Comparison of ENCODE assay signal across 8 cellular contexts in genomic region chr1:46603858-46604549, GRCh38. TPM values are rescaled to one million over a fixed set of nuclear protein-coding genes. Genes with fewer than 3 reads are reported as not detected.
DNase-seq lines count a peak whose midpoint lies in the region; ATAC-seq and TF ChIP-seq lines count a peak whose summit lies in the region.

TSS of gene MKNK1 (minus strand) at chr1:46604268. CDS start at chr1:46583327, 20,941 bp downstream.

- H3K36me3 ChIP-seq in DOHH2 (ENCODE audit: control insufficient read depth, low read length) = no peaks in the 10 kb centered on the region
- H3K36me3 ChIP-seq in KOPT-K1 (ENCODE audit: insufficient read depth, low read length) = no peaks in the 10 kb centered on the region
- peaks cover 0 to 14% (median 0%) of the 10 kb centered on the region in 3 experiments for H3K36me3 ChIP-seq in naive thymus-derived CD4-positive, alpha-beta T cell (ENCODE audit: control insufficient read depth in 2 of 3, insufficient read depth in 3 of 3, low read length in 3 of 3)

- DNase-seq in RWPE1 (ENCODE audit: low spot score) = peak; percentile 100
- peak; percentile 90 for DNase-seq in fibroblast of gingiva (ENCODE audit: low read depth)
- DNase-seq in naive thymus-derived CD4-positive, alpha-beta T cell = peak; percentile 96 to 99 (median 99)
- DNase-seq in stimulated activated naive B cell treated with anti-CD40 and anti-IgM and Interleukin-4, amounts not matched to agents 10 μg/mL and 1 μg/mL and 100 μg/mL, for 72 hours = peak; percentile 95

- H3K4me2 ChIP-seq in DOHH2 (ENCODE audit: low read length) = peak within 1 kb of the TSS; percentile 70

- H3F3A ChIP-seq in DOHH2 (ENCODE audit: control insufficient read depth, insufficient read depth) = no peaks in the 10 kb centered on the region

- H3K9me3 Mint-ChIP-seq in activated T-helper 17 cell treated with anti-CD3 and anti-CD28 coated beads, Interleukin-2, amount 50 U/mL, for 72 hours = no peaks in the 10 kb centered on the region
- H3K9me3 Mint-ChIP-seq in naive thymus-derived CD4-positive, alpha-beta T cell = peaks cover 0 to 3% (median 0%) of the 10 kb centered on the region in 11 donors
- no peaks in the 10 kb centered on the region for H3K9me3 Mint-ChIP-seq in stimulated activated naive B cell treated with anti-CD40 and anti-IgM and Interleukin-4, amounts not matched to agents 10 μg/mL and 1 μg/mL and 100 μg/mL, for 72 hours

- H3K9me2 ChIP-seq in DOHH2 (replicated peaks; ENCODE audit: control insufficient read depth, low read length) = no peaks in the 10 kb centered on the region

- H3K4me3 Mint-ChIP-seq in activated T-helper 17 cell treated with anti-CD3 and anti-CD28 coated beads, Interleukin-2, amount 50 U/mL, for 72 hours = peak within 1 kb of the TSS; percentile 89
- H3K4me3 Mint-ChIP-seq in naive thymus-derived CD4-positive, alpha-beta T cell = peak within 1 kb of the TSS; percentile 89 to 99 (median 94)
- peak within 1 kb of the TSS; percentile 86 to 91 for H3K4me3 Mint-ChIP-seq in stimulated activated naive B cell treated with anti-CD40 and anti-IgM and Interleukin-4, amounts not matched to agents 10 μg/mL and 1 μg/mL and 100 μg/mL, for 72 hours

- POLR2A ChIA-PET in RWPE1 (lab: Yijun Ruan, JAX; ENCODE audit: low non-redundant PET) = interaction anchor here (0.5 to 1.7 kb wide), 3 partner anchors 8 to 108 kb away, joined by 3 to 4 read pairs (median 4); no protein-coding TSS in a partner anchor
- POLR2A ChIA-PET in naive thymus-derived CD4-positive, alpha-beta T cell (lab: Charles Lee) = interaction anchor here (0.5 to 3.7 kb wide), 15 partner anchors 10 to 706 kb away, joined by 3 to 110 read pairs (median 6); partner anchors contain the start of genes ATPAF1, EFCAB14 and MOB3C

- peak within 1 kb of the TSS; percentile 71 for H3K27ac Mint-ChIP-seq in activated T-helper 17 cell treated with anti-CD3 and anti-CD28 coated beads, Interleukin-2, amount 50 U/mL, for 72 hours
- H3K27ac Mint-ChIP-seq in naive thymus-derived CD4-positive, alpha-beta T cell = peak within 1 kb of the TSS; percentile 81 to 96 (median 93)
- peak within 1 kb of the TSS; percentile 76 for H3K27ac Mint-ChIP-seq in stimulated activated naive B cell treated with anti-CD40 and anti-IgM and Interleukin-4, amounts not matched to agents 10 μg/mL and 1 μg/mL and 100 μg/mL, for 72 hours

- no peaks in the 10 kb centered on the region for H3K27me3 Mint-ChIP-seq in activated T-helper 17 cell treated with anti-CD3 and anti-CD28 coated beads, Interleukin-2, amount 50 U/mL, for 72 hours
- H3K27me3 Mint-ChIP-seq in naive thymus-derived CD4-positive, alpha-beta T cell = no peaks in the 10 kb centered on the region
- H3K27me3 Mint-ChIP-seq in stimulated activated naive B cell treated with anti-CD40 and anti-IgM and Interleukin-4, amounts not matched to agents 10 μg/mL and 1 μg/mL and 100 μg/mL, for 72 hours = no peaks in the 10 kb centered on the region

- peak; percentile 93 for ATAC-seq in GM21786 (IDR thresholded peaks at IDR 0.05; ENCODE audit: unreplicated experiment)
- peak; percentile 96 for ATAC-seq in activated T-helper 17 cell treated with anti-CD3 and anti-CD28 coated beads, Interleukin-2, amount 50 U/mL, for 72 hours (replicated peaks)
- peak; percentile 99 for ATAC-seq in naive thymus-derived CD4-positive, alpha-beta T cell
- peak; percentile 89 to 93 for ATAC-seq in stimulated activated naive B cell treated with anti-CD40 and anti-IgM and Interleukin-4, amounts not matched to agents 10 μg/mL and 1 μg/mL and 100 μg/mL, for 72 hours (replicated peaks)

- H3K79me2 ChIP-seq in DOHH2 (ENCODE audit: control insufficient read depth, low read length) = peaks cover 6% of the 10 kb centered on the region

- H3K4me1 Mint-ChIP-seq in activated T-helper 17 cell treated with anti-CD3 and anti-CD28 coated beads, Interleukin-2, amount 50 U/mL, for 72 hours = peaks cover 36% of the 10 kb centered on the region
- peaks cover 53 to 76% (median 59%) of the 10 kb centered on the region in 7 donors for H3K4me1 Mint-ChIP-seq in naive thymus-derived CD4-positive, alpha-beta T cell
- H3K4me1 Mint-ChIP-seq in stimulated activated naive B cell treated with anti-CD40 and anti-IgM and Interleukin-4, amounts not matched to agents 10 μg/mL and 1 μg/mL and 100 μg/mL, for 72 hours = peaks cover 37 to 87% of the 10 kb centered on the region in 2 donors

- H3K27ac ChIP-seq in DOHH2 (ENCODE audit: low read depth, low read length) (no peak within 1 kb of the TSS), KOPT-K1 (ENCODE audit: low read depth, low read length, poor library complexity, severe bottlenecking) (peak within 1 kb of the TSS; percentile 58), RWPE1 (peak within 1 kb of the TSS; percentile 64)
- peak within 1 kb of the TSS; percentile 75 for H3K27ac ChIP-seq in naive thymus-derived CD4-positive, alpha-beta T cell (ENCODE audit: low read depth, low read length)

- H3K9me3 ChIP-seq in DOHH2 (ENCODE audit: control insufficient read depth, insufficient read depth, low read length) (no peaks in the 10 kb centered on the region), KOPT-K1 (ENCODE audit: insufficient read depth, low read length, poor library complexity, severe bottlenecking) (no peaks in the 10 kb centered on the region)
- no peaks in the 10 kb centered on the region for H3K9me3 ChIP-seq in naive thymus-derived CD4-positive, alpha-beta T cell (ENCODE audit: control insufficient read depth in 2 of 3, low read length in 3 of 3)

- H3K4me1 ChIP-seq in DOHH2 (ENCODE audit: control insufficient read depth, low read length) = peaks cover 17% of the 10 kb centered on the region
- peaks cover 22 to 38% of the 10 kb centered on the region in 2 donors for H3K4me1 ChIP-seq in naive thymus-derived CD4-positive, alpha-beta T cell (ENCODE audit: control insufficient read depth in 2 of 2, insufficient read depth in 2 of 2, low read length in 2 of 2)

- peaks cover 22% of the 10 kb centered on the region for H3K36me3 Mint-ChIP-seq in activated T-helper 17 cell treated with anti-CD3 and anti-CD28 coated beads, Interleukin-2, amount 50 U/mL, for 72 hours (ENCODE audit: low read depth)
- peaks cover 0 to 41% (median 4%) of the 10 kb centered on the region in 5 donors for H3K36me3 Mint-ChIP-seq in naive thymus-derived CD4-positive, alpha-beta T cell
- peaks cover 38 to 47% of the 10 kb centered on the region in 2 donors for H3K36me3 Mint-ChIP-seq in stimulated activated naive B cell treated with anti-CD40 and anti-IgM and Interleukin-4, amounts not matched to agents 10 μg/mL and 1 μg/mL and 100 μg/mL, for 72 hours

- intact Hi-C loops in naive thymus-derived CD4-positive, alpha-beta T cell (cut with micrococcal nuclease) = loop anchor here (1.0 to 10.0 kb wide), 13 partner anchors 9 to 917 kb away; partner anchors contain the start of genes ATPAF1 (in 2 of the 2), EFCAB14 (in 2 of the 2), MOB3C (in 2 of the 2) and RAD54L (in 2 of the 2)

- H4K20me1 ChIP-seq in DOHH2 (ENCODE audit: control insufficient read depth, insufficient read depth, low read depth, low read length) = no peaks in the 10 kb centered on the region

- H3K4me3 ChIP-seq in DOHH2 (ENCODE audit: low read length) = peak within 1 kb of the TSS; percentile 74
- peak within 1 kb of the TSS; percentile 86 for H3K4me3 ChIP-seq in naive thymus-derived CD4-positive, alpha-beta T cell (ENCODE audit: low read length)

- TF ChIP-seq CTCF in DOHH2 (IDR thresholded peaks at IDR 0.05; ENCODE audit: low read depth, low read length, poor library complexity, severe bottlenecking) (peak; percentile 23), RWPE1 (conservative IDR thresholded peaks at IDR 0.05; ENCODE audit: low read depth) (no peak)

- CTCF ChIA-PET in RWPE1 (lab: Yijun Ruan, JAX) = interaction anchor here (0.6 kb wide), 1 partner anchor 157 kb away, joined by 4 read pairs; no protein-coding TSS in a partner anchor
- CTCF ChIA-PET in naive thymus-derived CD4-positive, alpha-beta T cell (lab: Charles Lee) = interaction anchor here (0.5 to 1.7 kb wide), 7 partner anchors 10 to 128 kb away, joined by 3 to 7 read pairs (median 5); partner anchors contain the start of genes ATPAF1 and MOB3C

- no peaks in the 10 kb centered on the region for H3K27me3 ChIP-seq in DOHH2 (ENCODE audit: control insufficient read depth, low read length)
- H3K27me3 ChIP-seq in naive thymus-derived CD4-positive, alpha-beta T cell (ENCODE audit: control insufficient read depth in 2 of 2, insufficient read depth in 2 of 2, low read length in 2 of 2) = no peaks in the 10 kb centered on the region

RNA-seq across cellular contexts. Expression of gene MKNK1, which starts in this region (rescaled TPM):
- total RNA-seq in activated T-helper 17 cell treated with anti-CD3 and anti-CD28 coated beads, Interleukin-2, amount 50 U/mL, for 72 hours = 10 to 100 TPM; 59.2 to 83.7 TPM
- 10 to 100 TPM; 35.8 to 80.1 (median 54.1) TPM for total RNA-seq in naive thymus-derived CD4-positive, alpha-beta T cell
- polyA plus RNA-seq in naive thymus-derived CD4-positive, alpha-beta T cell = 10 to 100 TPM; 21.9 to 23.3 TPM
